ENCODE assay signal across 9 cellular contexts in genomic region chr1:91020967-91021685, GRCh38. TPM values are rescaled to one million over a fixed set of nuclear protein-coding genes. Genes with fewer than 3 reads are reported as not detected.
DNase-seq lines count a peak whose midpoint lies in the region; ATAC-seq and FAIRE-seq lines count a peak whose summit lies in the region.
"Had no signal": no experiment of that assay in that cellular context is flagged by ENCODE, and none has a peak within 500 bp of the region (broad histone marks: within the 10 kb centered on the region; RNA-seq: fewer than 3 reads in every experiment).

No MANE protein-coding gene starts in this region.

- H3K4me3 Mint-ChIP-seq in effector memory CD8-positive, alpha-beta T cell: peak overlapping the region; percentile 92 to 93

- no peak overlapping the region for H4K8ac ChIP-seq in mesendoderm (ENCODE audit: low read depth, low read length)

- H3K4me1 Mint-ChIP-seq in effector memory CD8-positive, alpha-beta T cell (ENCODE audit: low read depth in 2 of 2): peaks cover 28 to 47% of the 10 kb centered on the region in 2 donors

- H3K23ac ChIP-seq in mesendoderm (ENCODE audit: low read length): no peak overlapping the region

- WGBS in mesendoderm (ENCODE audit: extremely low coverage, insufficient coverage, low lambda C conversion rate): no CpG with 5 or more reads among the region's 33 CpGs

- DNase-seq in C1 segment of cervical spinal cord (lab: John Stamatoyannopoulos, UW) (peak in 13 of 14 donors; percentile 26 to 88 (median 80)), GM19239 (ENCODE audit: insufficient read length, low spot score) (peak; percentile 20), NK-92 (lab: John Stamatoyannopoulos, UW; ENCODE audit: unreplicated experiment) (peak; percentile 25), mesendoderm (peak; percentile 96)
- peak; percentile 25 to 55 (median 41) for DNase-seq in activated CD8-positive, alpha-beta memory T cell treated with anti-CD3 and anti-CD28 coated beads for 48 hours (ENCODE audit: low read depth in 2 of 3, low spot score in 2 of 3)
- DNase-seq in effector memory CD8-positive, alpha-beta T cell: peak; percentile 59 to 66 (median 65)
- DNase-seq in stimulated activated CD8-positive, alpha-beta memory T cell treated with anti-CD3 and anti-CD28 coated beads, Interleukin-15, amount 100 ng/mL, for 1 hour (ENCODE audit: low read depth): peak; percentile 35

- peak overlapping the region; percentile 99 for H3K4ac ChIP-seq in mesendoderm (ENCODE audit: low read depth, low read length)

- peak; percentile 35 for ATAC-seq in HG03439 (IDR thresholded peaks at IDR 0.05; ENCODE audit: unreplicated experiment)
- peak; percentile 53 for ATAC-seq in effector memory CD8-positive, alpha-beta T cell (replicated peaks)

- peak overlapping the region; percentile 41 for H3K4me2 ChIP-seq in mesendoderm (ENCODE audit: low read length)

- peak overlapping the region; percentile 95 for H2BK120ac ChIP-seq in mesendoderm (ENCODE audit: low read depth, low read length)

- peak overlapping the region; percentile 97 for H3K9ac ChIP-seq in mesendoderm (ENCODE audit: low read length)

- peak overlapping the region; percentile 97 for H3K56ac ChIP-seq in mesendoderm (ENCODE audit: low read length)

- H3K79me1 ChIP-seq in mesendoderm (ENCODE audit: low read length): peaks cover 3% of the 10 kb centered on the region

- H3K4me3 ChIP-seq in mesendoderm (ENCODE audit: low read length): peak overlapping the region; percentile 75

- H3K9me3 Mint-ChIP-seq in effector memory CD8-positive, alpha-beta T cell: no peaks in the 10 kb centered on the region

- no peak overlapping the region for H2AK5ac ChIP-seq in mesendoderm (ENCODE audit: low read length)

- H3K27ac ChIP-seq in mesendoderm (ENCODE audit: low read depth, low read length): peak overlapping the region; percentile 100

- peaks cover 36% of the 10 kb centered on the region for H3K79me2 ChIP-seq in mesendoderm (ENCODE audit: control insufficient read depth, insufficient read depth, low read length)

- H4K5ac ChIP-seq in mesendoderm (ENCODE audit: low read length): peak overlapping the region; percentile 61

- H2BK15ac ChIP-seq in mesendoderm (replicated peaks; ENCODE audit: low read depth): no peak overlapping the region

- peak overlapping the region; percentile 98 for H3K27ac Mint-ChIP-seq in effector memory CD8-positive, alpha-beta T cell

- FAIRE-seq in GM19239 (lab: Jason Lieb, UNC): no peak
- FAIRE-seq: colon had no signal

- peak overlapping the region; percentile 68 for H2BK5ac ChIP-seq in mesendoderm (ENCODE audit: low read length)

- no peaks in the 10 kb centered on the region for H3K27me3 ChIP-seq in mesendoderm (ENCODE audit: insufficient read depth, low read length, poor library complexity)

- H3K36me3 ChIP-seq in mesendoderm (ENCODE audit: control insufficient read depth, insufficient read depth, low read length): no peaks in the 10 kb centered on the region

- peaks cover 39% of the 10 kb centered on the region for H3K36me3 Mint-ChIP-seq in effector memory CD8-positive, alpha-beta T cell (ENCODE audit: insufficient read depth)

- no peaks in the 10 kb centered on the region for H3K27me3 Mint-ChIP-seq in effector memory CD8-positive, alpha-beta T cell

- H3K18ac ChIP-seq in mesendoderm (ENCODE audit: low read length): peak overlapping the region; percentile 100

- H3K4me1 ChIP-seq in mesendoderm (ENCODE audit: control insufficient read depth, low read depth, low read length): peaks cover 5% of the 10 kb centered on the region

RNA-seq across cellular contexts. Expression of gene ZNF644, which starts 0.7 kb away (rescaled TPM):
- polyA plus RNA-seq in mesendoderm (2013, experiment 1 of 2): 46.1 TPM
- polyA plus RNA-seq in mesendoderm (2013, experiment 2 of 2): 46.4 TPM

Comparison
In these comparisons a context has a peak if more than half of its experiments do, and no peak if none do; other contexts are left out.
1. Peak in every context shown above with its lines: DNase-seq, ATAC-seq, H3K4me3 ChIP-seq and H3K27ac ChIP-seq.
2. DNase-seq: peak in every context shown above with its lines; median percentile 96 in mesendoderm; 80 in C1 segment of cervical spinal cord; 65 in effector memory CD8-positive, alpha-beta T cell; 41 in activated CD8-positive, alpha-beta memory T cell treated with anti-CD3 and anti-CD28 coated beads for 48 hours; 35 in stimulated activated CD8-positive, alpha-beta memory T cell treated with anti-CD3 and anti-CD28 coated beads, Interleukin-15, amount 100 ng/mL, for 1 hour; 25 in NK-92; 20 in GM19239.